ENCODE assay signal across 11 cellular contexts in genomic region chr2:160920791-160921303, GRCh38.
DNase-seq lines count a peak whose midpoint lies in the region; ATAC-seq and TF ChIP-seq lines count a peak whose summit lies in the region.
"Had no signal": no experiment of that assay in that cellular context is flagged by ENCODE, and none has a peak within 500 bp of the region (broad histone marks: within the 10 kb centered on the region; RNA-seq: fewer than 3 reads in every experiment).

No MANE protein-coding gene starts in this region.

- H3K9me3 ChIP-seq in muscle layer of colon (ENCODE audit: low read length) (no peaks in the 10 kb centered on the region), upper lobe of right lung (no peaks in the 10 kb centered on the region)

- no peak overlapping the region for H3K4me3 ChIP-seq in muscle layer of colon (ENCODE audit: low read depth in 1 of 2, low read length in 2 of 2)
- no peak overlapping the region for H3K4me3 ChIP-seq in upper lobe of right lung

- H3K27me3 ChIP-seq in muscle layer of colon (ENCODE audit: control insufficient read depth in 1 of 2, insufficient read depth in 2 of 2, low read length in 2 of 2) (no peaks in the 10 kb centered on the region), upper lobe of right lung (no peaks in the 10 kb centered on the region)

- DNase-seq in NCI-H2227 treated with DMSO at 0.1 percent for 48 hours (lab: John Stamatoyannopoulos, UW) (peak; percentile 63), epidermal melanocyte (ENCODE audit: insufficient read length, low spot score) (peak; percentile 55), upper lobe of right lung (no peak), NCI-H446 (lab: John Stamatoyannopoulos, UW) (no peak), NCI-H2029 treated with DMSO at 0.1 percent for 48 hours (lab: John Stamatoyannopoulos, UW) (no peak), pons (ENCODE audit: low spot score) (no peak)
- DNase-seq: activated CD4-positive, alpha-beta T cell treated with anti-CD3 and anti-CD28 coated beads for 1 hour; glutamatergic neuron; Kasumi-1 had no signal

- no peak for ATAC-seq in upper lobe of right lung
- no peak for ATAC-seq in HG02973 (IDR thresholded peaks at IDR 0.05; ENCODE audit: unreplicated experiment)

- H3K4me1 ChIP-seq in muscle layer of colon (ENCODE audit: insufficient read depth, low read length): peaks cover 23% of the 10 kb centered on the region
- H3K4me1 ChIP-seq in upper lobe of right lung: no peaks in the 10 kb centered on the region

- intact Hi-C loops in upper lobe of right lung (cut with DNase I): no loop called here

- H3K27ac ChIP-seq in muscle layer of colon (ENCODE audit: low read depth, low read length): peak overlapping the region; percentile 72
- H3K27ac ChIP-seq in upper lobe of right lung: peak overlapping the region; percentile 55

- no peak overlapping the region for H3K9ac ChIP-seq in muscle layer of colon (ENCODE audit: low read length)

- H3K36me3 ChIP-seq in muscle layer of colon (ENCODE audit: insufficient read depth, low read length) (no peaks in the 10 kb centered on the region), upper lobe of right lung (no peaks in the 10 kb centered on the region)

- TF ChIP-seq CTCF in upper lobe of right lung (IDR thresholded peaks at IDR 0.05): no peak

Comparison
In these comparisons a context has a peak if more than half of its experiments do, and no peak if none do; other contexts are left out.
1. DNase-seq: peak in NCI-H2227 treated with DMSO at 0.1 percent for 48 hours (single experiment) and epidermal melanocyte (single experiment); none in upper lobe of right lung (single experiment), NCI-H446 (0 of 2), NCI-H2029 treated with DMSO at 0.1 percent for 48 hours (single experiment) and pons (single experiment).